Comparison of ENCODE assay signal across 9 cellular contexts in the genomic region with DNA sequence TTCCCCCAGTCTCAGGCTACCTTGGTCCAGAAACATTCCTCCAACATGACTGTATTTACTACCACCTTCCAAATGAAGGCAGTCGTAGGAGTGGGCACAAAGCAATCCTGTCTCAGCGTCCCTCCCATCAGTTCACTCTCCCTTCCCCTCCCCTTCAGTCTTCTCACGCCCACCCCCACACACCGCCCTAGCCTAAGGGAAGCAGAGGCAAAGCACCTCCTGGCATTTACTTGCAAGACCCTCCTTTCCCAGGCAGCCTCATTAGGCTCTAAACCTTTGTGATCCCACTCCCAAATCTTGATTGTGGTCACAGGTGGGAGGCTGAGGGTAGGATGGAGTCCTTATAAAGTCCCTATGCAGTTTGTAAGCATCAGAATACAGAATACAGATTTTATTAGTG. TPM values are rescaled to one million over a fixed set of nuclear protein-coding genes. Genes with fewer than 3 reads are reported as not detected.
"Had no signal": no experiment of that assay in that cellular context is flagged by ENCODE, and none has a peak within 500 bp of the region (broad histone marks: within the 10 kb centered on the region; RNA-seq: fewer than 3 reads in every experiment).

No MANE protein-coding gene starts in this region.

- H3K27me3 Mint-ChIP-seq: IgD-negative memory B cell had no signal

- ATAC-seq: HepG2, K562 had no signal

- H3K27ac Mint-ChIP-seq: IgD-negative memory B cell had no signal

- H3K4me2 ChIP-seq: KMS-11 had no signal

- H3K27ac ChIP-seq: HL-60, KMS-11 had no signal

- DNase-seq: Karpas-422, Kasumi-1, KBM-7, KG1 had no signal

- H3K9me3 Mint-ChIP-seq: IgD-negative memory B cell had no signal

- H3K4me3 Mint-ChIP-seq: IgD-negative memory B cell had no signal

- H3K36me3 Mint-ChIP-seq: IgD-negative memory B cell had no signal

- H3K9ac ChIP-seq: KMS-11 had no signal

- H3K4me3 ChIP-seq: K562 had no signal

RNA-seq across cellular contexts. Expression of gene LPAR3, which starts 23.9 kb away (rescaled TPM):
- total RNA-seq: HepG2 had no signal
- polyA plus RNA-seq: HepG2, IgD-negative memory B cell, K562 had no signal
